Comparison of ENCODE assay signal across 11 cellular contexts in genomic region chr1:42949312-42950145, GRCh38. TPM values are rescaled to one million over a fixed set of nuclear protein-coding genes. Genes with fewer than 3 reads are reported as not detected.
DNase-seq lines count a peak whose midpoint lies in the region; ATAC-seq and TF ChIP-seq lines count a peak whose summit lies in the region.
"Had no signal": no experiment of that assay in that cellular context is flagged by ENCODE, and none has a peak within 500 bp of the region (broad histone marks: within the 10 kb centered on the region; RNA-seq: fewer than 3 reads in every experiment).

No MANE protein-coding gene starts in this region.

- peaks cover 76% of the 10 kb centered on the region for H3K36me3 Mint-ChIP-seq in WTC11
- peaks cover 2 to 8% (median 2%) of the 10 kb centered on the region in 3 donors for H3K36me3 Mint-ChIP-seq in immature natural killer cell
- peaks cover 27% of the 10 kb centered on the region for H3K36me3 Mint-ChIP-seq in type B pancreatic cell

- H3K27ac Mint-ChIP-seq in WTC11: peak overlapping the region; percentile 86
- peak overlapping the region; percentile 73 to 87 (median 78) for H3K27ac Mint-ChIP-seq in immature natural killer cell
- H3K27ac Mint-ChIP-seq in type B pancreatic cell: peak overlapping the region; percentile 98

- no peaks in the 10 kb centered on the region for H3K27me3 ChIP-seq in heart right ventricle

- 55 to 67% methylated on average over 9 of the region's 9 CpGs for WGBS in heart right ventricle, 2 donors

- peaks cover 13 to 78% (median 54%) of the 10 kb centered on the region in 9 donors for H3K4me1 ChIP-seq in heart right ventricle
- H3K4me1 ChIP-seq: HAP-1 had no signal

- H3K9me3 Mint-ChIP-seq in WTC11: no peaks in the 10 kb centered on the region
- H3K9me3 Mint-ChIP-seq in immature natural killer cell: peaks cover 0 to 1% (median 0%) of the 10 kb centered on the region in 6 donors
- no peaks in the 10 kb centered on the region for H3K9me3 Mint-ChIP-seq in type B pancreatic cell

- peak overlapping the region; percentile 58 for H3K4me3 Mint-ChIP-seq in WTC11
- H3K4me3 Mint-ChIP-seq in immature natural killer cell: peak overlapping the region; percentile 62 to 76 (median 75)
- H3K4me3 Mint-ChIP-seq in type B pancreatic cell: peak overlapping the region; percentile 85

- ATAC-seq in heart right ventricle (no peak), left cardiac atrium (no peak), WTC11 (no peak)

- no peaks in the 10 kb centered on the region for H3K9me3 ChIP-seq in heart right ventricle
- H3K9me3 ChIP-seq: HAP-1 had no signal

- DNase-seq in heart right ventricle: no peak
- no peak for DNase-seq in left cardiac atrium
- no peak for DNase-seq in WTC11 (ENCODE audit: low spot score)
- DNase-seq in immature natural killer cell: no peak
- DNase-seq in type B pancreatic cell (ENCODE audit: extremely low spot score, unreplicated experiment): no peak
- no peak for DNase-seq in head of caudate nucleus
- DNase-seq in NCI-H524 treated with DMSO at 0.1 percent for 48 hours (lab: John Stamatoyannopoulos, UW): no peak
- no peak for DNase-seq in SIG-M5 treated with dmso at 0.1 percent for 504 hours (lab: John Stamatoyannopoulos, UW; ENCODE audit: unreplicated experiment)
- DNase-seq: activated gamma-delta T cell treated with Interleukin-2 at 50 U/mL for 16 hours, GDM1 had no signal

- H3K4me3 ChIP-seq in heart right ventricle: no peak overlapping the region
- H3K4me3 ChIP-seq: HAP-1 had no signal

- peak overlapping the region; percentile 13 to 55 (median 32) for H3K27ac ChIP-seq in heart right ventricle

- H3K4me1 Mint-ChIP-seq in WTC11 (peaks cover 96% of the 10 kb centered on the region), immature natural killer cell (peaks cover 99 to 100% of the 10 kb centered on the region in 2 donors), type B pancreatic cell (ENCODE audit: unreplicated experiment) (peaks cover 53% of the 10 kb centered on the region)

- TF ChIP-seq CTCF in heart right ventricle (IDR thresholded peaks at IDR 0.05) (no peak), WTC11 (IDR thresholded peaks at IDR 0.05) (no peak), type B pancreatic cell (conservative IDR thresholded peaks at IDR 0.05) (no peak)

- CTCF ChIA-PET in WTC11 (lab: Charles Lee): interaction anchor here (0.7 to 4.9 kb wide), 4 partner anchors 14 to 124 kb away, joined by 3 to 46 read pairs (median 4); no protein-coding TSS in a partner anchor

- H3K27me3 Mint-ChIP-seq in WTC11 (ENCODE audit: low read depth) (no peaks in the 10 kb centered on the region), immature natural killer cell (ENCODE audit: low read depth in 3 of 3) (peaks cover 0 to 16% (median 15%) of the 10 kb centered on the region in 3 donors), type B pancreatic cell (no peaks in the 10 kb centered on the region)

- H3K36me3 ChIP-seq in heart right ventricle: peaks cover 0 to 10% (median 0%) of the 10 kb centered on the region in 9 donors

- POLR2A ChIA-PET in WTC11 (lab: Charles Lee): interaction anchor here (1.0 to 1.5 kb wide), 3 partner anchors 12 to 58 kb away, joined by 3 to 5 read pairs (median 4); no protein-coding TSS in a partner anchor

- intact Hi-C loops in heart right ventricle (cut with DNase I): no loop called here
- intact Hi-C loops in left cardiac atrium (cut with DNase I): no loop called here
- intact Hi-C loops in head of caudate nucleus (cut with DNase I): no loop called here

TF ChIP-seq in WTC11, 78 proteins besides CTCF, POLR2A, EP300 and RAD21:
- no peak for TF ChIP-seq FOXK1 (CRISPR knock-in tag; IDR thresholded peaks at IDR 0.05)
- no peak for TF ChIP-seq ATF1 (CRISPR knock-in tag; IDR thresholded peaks at IDR 0.05)
- no peak for TF ChIP-seq GTF2I (CRISPR knock-in tag; conservative IDR thresholded peaks at IDR 0.05)
- TF ChIP-seq FOXP1 (CRISPR knock-in tag; IDR thresholded peaks at IDR 0.05; ENCODE audit: borderline replicate concordance): no peak
- TF ChIP-seq CDX4 (CRISPR knock-in tag; IDR thresholded peaks at IDR 0.05; ENCODE audit: borderline replicate concordance): no peak
- TF ChIP-seq ZBTB21 (CRISPR knock-in tag; IDR thresholded peaks at IDR 0.05; ENCODE audit: borderline replicate concordance): no peak
- no peak for TF ChIP-seq EMX1 (CRISPR knock-in tag; IDR thresholded peaks at IDR 0.05)
- no peak for TF ChIP-seq PRRX2 (CRISPR knock-in tag; IDR thresholded peaks at IDR 0.05)
- no peak for TF ChIP-seq USF1 (CRISPR knock-in tag; IDR thresholded peaks at IDR 0.05)
- no peak for TF ChIP-seq JAZF1 (CRISPR knock-in tag; IDR thresholded peaks at IDR 0.05)

RNA-seq across cellular contexts. Expression of gene SLC2A1, which starts 9.1 kb away (rescaled TPM):
- total RNA-seq in heart right ventricle: 10 to 100 TPM in 9 of 10 donors, 1 to 10 TPM in 1; 8.2 to 63.7 (median 28.9) TPM
- polyA plus RNA-seq in heart right ventricle: 10 to 100 TPM in 1 of 2 donors, 1 to 10 TPM in 1; 6.7 to 98.7 TPM
- 10 to 100 TPM; 10.9 to 12.9 TPM for total RNA-seq in left cardiac atrium
- 215 to 415 TPM (median 396 TPM) in 3 replicates for total RNA-seq in WTC11 (2021)
- polyA plus RNA-seq in immature natural killer cell: 10 to 100 TPM; 39.1 to 55.0 (median 42.4) TPM
- total RNA-seq in type B pancreatic cell (ENCODE audit: low replicate concordance): 192 and 706 TPM in 2 replicates
